In the genomic region with DNA sequence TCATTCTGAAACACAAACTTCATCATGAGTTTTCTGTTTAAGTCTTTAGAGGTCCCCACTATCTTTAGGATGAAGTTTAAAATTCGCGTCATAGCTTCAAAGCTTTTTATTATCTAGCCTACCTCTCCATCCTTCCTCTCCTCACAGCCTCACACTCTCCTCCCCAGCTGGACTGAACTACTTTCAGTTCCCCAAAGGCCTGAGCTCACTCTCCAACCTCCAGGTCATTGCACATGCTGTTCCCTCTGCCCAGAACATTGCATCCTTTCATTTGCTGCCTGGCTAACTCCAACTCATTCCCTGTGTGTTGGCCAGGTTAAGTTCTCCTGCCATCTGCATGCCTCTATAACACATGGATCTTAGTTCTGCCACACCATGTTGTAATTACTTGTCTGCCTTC, we compare ENCODE assay signal across 15 cellular contexts. TPM values are rescaled to one million over a fixed set of nuclear protein-coding genes. Genes with fewer than 3 reads are reported as not detected.
DNase-seq lines count a peak whose midpoint lies in the region; ATAC-seq and TF ChIP-seq lines count a peak whose summit lies in the region.
"Had no signal": no experiment of that assay in that cellular context is flagged by ENCODE, and none has a peak within 500 bp of the region (broad histone marks: within the 10 kb centered on the region; RNA-seq: fewer than 3 reads in every experiment).

No MANE protein-coding gene starts in this region.

- no peak for TF ChIP-seq CTCF in ascending aorta (IDR thresholded peaks at IDR 0.05)
- no peak for TF ChIP-seq CTCF in neural crest cell (conservative IDR thresholded peaks at IDR 0.05)

- peaks cover 0 to 3% of the 10 kb centered on the region in 2 donors for H3K36me3 ChIP-seq in ascending aorta
- H3K36me3 ChIP-seq: thyroid gland had no signal

- peaks cover 18% of the 10 kb centered on the region for H3K4me1 Mint-ChIP-seq in T-helper 1 cell treated with Interleukin-12 subunit alpha and Interleukin-12 subunit beta and Interleukin-4 antibody, amounts not matched to agents 30 μg/mL and 1 μg/mL, for 36 hours (ENCODE audit: low read depth)
- peaks cover 13% of the 10 kb centered on the region for H3K4me1 Mint-ChIP-seq in neural crest cell

- no peaks in the 10 kb centered on the region for H3K27me3 ChIP-seq in ascending aorta
- H3K27me3 ChIP-seq: heart right ventricle, thyroid gland had no signal

- intact Hi-C loops in ascending aorta (cut with DNase I) = no loop called here

- no peak overlapping the region for H3K4me3 ChIP-seq in ascending aorta
- H3K4me3 ChIP-seq: heart right ventricle, thyroid gland had no signal

- no peak for DNase-seq in T-helper 1 cell
- peak; percentile 56 for DNase-seq in MV-4-11 (lab: John Stamatoyannopoulos, UW)
- DNase-seq in ascending aorta (ENCODE audit: low spot score in 2 of 2) = no peak
- no peak for DNase-seq in neural crest cell (ENCODE audit: low read depth, low spot score)
- DNase-seq in NCI-H1930 (lab: John Stamatoyannopoulos, UW) = no peak
- DNase-seq in NCI-H1694 (lab: John Stamatoyannopoulos, UW) = no peak
- DNase-seq: 8988T, heart right ventricle, NCI-H146, NCI-H748 treated with DMSO at 0.1 percent for 48 hours, Right ventricle myocardium superior, thyroid gland had no signal

- no peaks in the 10 kb centered on the region for H3K9me3 Mint-ChIP-seq in T-helper 1 cell treated with Interleukin-12 subunit alpha and Interleukin-12 subunit beta and Interleukin-4 antibody, amounts not matched to agents 30 μg/mL and 1 μg/mL, for 36 hours
- H3K9me3 Mint-ChIP-seq in neural crest cell = no peaks in the 10 kb centered on the region

- H3K27ac ChIP-seq in ascending aorta = peak overlapping the region; percentile 49 to 91
- H3K27ac ChIP-seq: epithelial cell of prostate had no signal

- H3K27ac Mint-ChIP-seq in T-helper 1 cell treated with Interleukin-12 subunit alpha and Interleukin-12 subunit beta and Interleukin-4 antibody, amounts not matched to agents 30 μg/mL and 1 μg/mL, for 36 hours = peak overlapping the region; percentile 49
- H3K27ac Mint-ChIP-seq in neural crest cell (ENCODE audit: unreplicated experiment) = no peak overlapping the region

- peak overlapping the region; percentile 39 for H3K4me3 Mint-ChIP-seq in T-helper 1 cell treated with Interleukin-12 subunit alpha and Interleukin-12 subunit beta and Interleukin-4 antibody, amounts not matched to agents 30 μg/mL and 1 μg/mL, for 36 hours
- peak overlapping the region; percentile 48 for H3K4me3 Mint-ChIP-seq in neural crest cell

- H3K36me3 Mint-ChIP-seq in T-helper 1 cell treated with Interleukin-12 subunit alpha and Interleukin-12 subunit beta and Interleukin-4 antibody, amounts not matched to agents 30 μg/mL and 1 μg/mL, for 36 hours (ENCODE audit: low read depth) = peaks cover 13% of the 10 kb centered on the region
- peaks cover 3% of the 10 kb centered on the region for H3K36me3 Mint-ChIP-seq in neural crest cell (ENCODE audit: low read depth)

- H3K27me3 Mint-ChIP-seq in T-helper 1 cell treated with Interleukin-12 subunit alpha and Interleukin-12 subunit beta and Interleukin-4 antibody, amounts not matched to agents 30 μg/mL and 1 μg/mL, for 36 hours (ENCODE audit: low read depth) = no peaks in the 10 kb centered on the region
- H3K27me3 Mint-ChIP-seq in neural crest cell (ENCODE audit: low read depth) = no peaks in the 10 kb centered on the region

- H3K9me3 ChIP-seq in ascending aorta = peaks cover 0 to 3% of the 10 kb centered on the region in 2 donors
- H3K9me3 ChIP-seq: thyroid gland had no signal

- H3K4me1 ChIP-seq in ascending aorta = no peaks in the 10 kb centered on the region

- ATAC-seq in GM18858 (IDR thresholded peaks at IDR 0.05; ENCODE audit: unreplicated experiment) = no peak
- ATAC-seq: heart right ventricle had no signal

RNA-seq across cellular contexts. Expression of a gene that starts 2.9 kb away (rescaled TPM):
- total RNA-seq in ascending aorta (72.3 TPM), neural crest cell (38.6 and 39.6 TPM in 2 replicates)

RNA-seq across cellular contexts. Expression of a gene that starts 11.4 kb away (rescaled TPM):
- total RNA-seq in ascending aorta = 10.4 TPM
- total RNA-seq in neural crest cell = 1.2 TPM in 2 replicates

RNA-seq across cellular contexts. Expression of a gene that starts 41.5 kb away (rescaled TPM):
- total RNA-seq in ascending aorta (5.6 TPM), neural crest cell (12.5 and 13.4 TPM in 2 replicates)

RNA-seq across cellular contexts. Expression of a gene that starts 41.8 kb away (rescaled TPM):
- total RNA-seq in ascending aorta (15.0 TPM), neural crest cell (55.3 and 63.2 TPM in 2 replicates)

RNA-seq across cellular contexts. Expression of a gene that starts 48.8 kb away (rescaled TPM):
- 20.2 TPM for total RNA-seq in ascending aorta
- total RNA-seq in neural crest cell = 20.0 and 22.6 TPM in 2 replicates
